Comparison of ENCODE assay signal across 14 cellular contexts in genomic region chr3:114496021-114496434, GRCh38.
A peak's percentile ranks its signal among the peaks of the same experiment; 100 is the strongest.
DNase-seq lines count a peak whose midpoint lies in the region; ATAC-seq and TF ChIP-seq lines count a peak whose summit lies in the region.
"Had no signal": no experiment of that assay in that cellular context is flagged by ENCODE, and none has a peak within 500 bp of the region (broad histone marks: within the 10 kb centered on the region; RNA-seq: fewer than 3 reads in every experiment).

No MANE protein-coding gene starts in this region.

- no peak overlapping the region for H3K4me3 Mint-ChIP-seq in CD8-positive, alpha-beta memory T cell
- H3K4me3 Mint-ChIP-seq in activated CD8-positive, alpha-beta T cell treated with anti-CD3 and anti-CD28 coated beads for 36 hours: no peak overlapping the region

- H3K9me3 ChIP-seq in right atrium auricular region: no peaks in the 10 kb centered on the region
- no peaks in the 10 kb centered on the region for H3K9me3 ChIP-seq in aorta (ENCODE audit: control insufficient read depth, low read length)
- no peaks in the 10 kb centered on the region for H3K9me3 ChIP-seq in CD8-positive, alpha-beta memory T cell (ENCODE audit: low read length)
- H3K9me3 ChIP-seq: prostate gland, transverse colon had no signal

- DNase-seq in Right ventricle myocardium inferior (ENCODE audit: missing footprints) (peak; percentile 74), right atrium auricular region (ENCODE audit: low spot score) (no peak), cerebellar cortex (ENCODE audit: low spot score) (peak; percentile 95), iris pigment epithelial cell (ENCODE audit: low read depth) (peak; percentile 67), aorta (peak in 1 of 2 donors; percentile 46)
- no peak for DNase-seq in CD8-positive, alpha-beta memory T cell
- DNase-seq in activated CD8-positive, alpha-beta T cell treated with anti-CD3 and anti-CD28 coated beads for 36 hours: no peak
- DNase-seq: activated CD4-positive, alpha-beta T cell treated with anti-CD3 and anti-CD28 coated beads, Interleukin-2, amount 50 U/mL, for 1 hour; NCI-H1417; NCI-H748 treated with DMSO at 0.1 percent for 48 hours; T-helper 1 cell; transverse colon had no signal

- H3K4me1 Mint-ChIP-seq in CD8-positive, alpha-beta memory T cell: peaks cover 18 to 23% (median 21%) of the 10 kb centered on the region in 3 donors
- H3K4me1 Mint-ChIP-seq in activated CD8-positive, alpha-beta T cell treated with anti-CD3 and anti-CD28 coated beads for 36 hours (ENCODE audit: low read depth): peaks cover 26% of the 10 kb centered on the region

- POLR2A ChIA-PET in CD8-positive, alpha-beta memory T cell (lab: Charles Lee): no interaction called here
- POLR2A ChIA-PET in activated CD8-positive, alpha-beta T cell treated with anti-CD3 and anti-CD28 coated beads for 36 hours (lab: Charles Lee): interaction anchor here (0.6 kb wide), 1 partner anchor 1678 kb away, joined by 3 read pairs; no protein-coding TSS in a partner anchor

- H3K27ac ChIP-seq in right atrium auricular region (peak overlapping the region in 1 of 2 donors; percentile 45), aorta (ENCODE audit: low read depth in 1 of 2, low read length in 2 of 2) (peak overlapping the region in 1 of 2 donors; percentile 63)
- H3K27ac ChIP-seq in CD8-positive, alpha-beta memory T cell (ENCODE audit: low read depth, low read length): no peak overlapping the region
- H3K27ac ChIP-seq: prostate gland, transverse colon had no signal

- H3K36me3 ChIP-seq in right atrium auricular region: no peaks in the 10 kb centered on the region
- no peaks in the 10 kb centered on the region for H3K36me3 ChIP-seq in aorta (ENCODE audit: control insufficient read depth in 1 of 2, insufficient read depth in 2 of 2, low read length in 1 of 2)
- H3K36me3 ChIP-seq in CD8-positive, alpha-beta memory T cell (ENCODE audit: insufficient read depth, low read length): no peaks in the 10 kb centered on the region
- H3K36me3 ChIP-seq: prostate gland, transverse colon had no signal

- H3K4me1 ChIP-seq in right atrium auricular region (peaks cover 0 to 38% of the 10 kb centered on the region in 2 donors), aorta (ENCODE audit: control insufficient read depth in 1 of 2, insufficient read depth in 2 of 2, low read length in 2 of 2) (peaks cover 2 to 6% of the 10 kb centered on the region in 2 donors)
- peaks cover 8% of the 10 kb centered on the region for H3K4me1 ChIP-seq in CD8-positive, alpha-beta memory T cell (ENCODE audit: insufficient read depth, low read length)
- H3K4me1 ChIP-seq: prostate gland had no signal

- H3K9me3 Mint-ChIP-seq in CD8-positive, alpha-beta memory T cell: no peaks in the 10 kb centered on the region
- no peaks in the 10 kb centered on the region for H3K9me3 Mint-ChIP-seq in activated CD8-positive, alpha-beta T cell treated with anti-CD3 and anti-CD28 coated beads for 36 hours

- no peak overlapping the region for H3K4me3 ChIP-seq in right atrium auricular region
- H3K4me3 ChIP-seq in aorta (ENCODE audit: low read length in 2 of 2): no peak overlapping the region
- no peak overlapping the region for H3K4me3 ChIP-seq in CD8-positive, alpha-beta memory T cell (ENCODE audit: low read length)
- H3K4me3 ChIP-seq: prostate gland, transverse colon had no signal

- peak; percentile 87 for ATAC-seq in Right ventricle myocardium inferior
- peak; percentile 28 for ATAC-seq in aorta (ENCODE audit: low FRiP score)
- ATAC-seq in activated CD8-positive, alpha-beta T cell treated with anti-CD3 and anti-CD28 coated beads for 36 hours: no peak
- ATAC-seq in HG02798 (IDR thresholded peaks at IDR 0.05; ENCODE audit: poor library complexity, unreplicated experiment): no peak

- H3K27ac Mint-ChIP-seq in CD8-positive, alpha-beta memory T cell: no peak overlapping the region
- H3K27ac Mint-ChIP-seq in activated CD8-positive, alpha-beta T cell treated with anti-CD3 and anti-CD28 coated beads for 36 hours: no peak overlapping the region

- no peaks in the 10 kb centered on the region for H3K27me3 Mint-ChIP-seq in CD8-positive, alpha-beta memory T cell
- no peaks in the 10 kb centered on the region for H3K27me3 Mint-ChIP-seq in activated CD8-positive, alpha-beta T cell treated with anti-CD3 and anti-CD28 coated beads for 36 hours

- H3K36me3 Mint-ChIP-seq in CD8-positive, alpha-beta memory T cell: peaks cover 1 to 3% (median 2%) of the 10 kb centered on the region in 3 donors
- no peaks in the 10 kb centered on the region for H3K36me3 Mint-ChIP-seq in activated CD8-positive, alpha-beta T cell treated with anti-CD3 and anti-CD28 coated beads for 36 hours (ENCODE audit: low read depth)

- WGBS in aorta, 2 donors: 7 to 8% methylated on average over 1 of the region's 1 CpG

- CTCF ChIA-PET in CD8-positive, alpha-beta memory T cell (lab: Charles Lee): no interaction called here
- CTCF ChIA-PET in activated CD8-positive, alpha-beta T cell treated with anti-CD3 and anti-CD28 coated beads for 36 hours (lab: Charles Lee): no interaction called here

- no peaks in the 10 kb centered on the region for H3K27me3 ChIP-seq in right atrium auricular region
- no peaks in the 10 kb centered on the region for H3K27me3 ChIP-seq in aorta (ENCODE audit: control insufficient read depth in 1 of 2, insufficient read depth in 2 of 2, low read length in 1 of 2)
- H3K27me3 ChIP-seq in CD8-positive, alpha-beta memory T cell (ENCODE audit: insufficient read depth, low read length, poor library complexity, severe bottlenecking): no peaks in the 10 kb centered on the region
- H3K27me3 ChIP-seq: transverse colon had no signal

- intact Hi-C loops in Right ventricle myocardium inferior (cut with DNase I): no loop called here
- intact Hi-C loops in aorta (cut with DNase I): no loop called here
- intact Hi-C loops in activated CD8-positive, alpha-beta T cell treated with anti-CD3 and anti-CD28 coated beads for 36 hours (cut with micrococcal nuclease): no loop called here

- no peak for TF ChIP-seq CTCF in right atrium auricular region (IDR thresholded peaks at IDR 0.05)
- no peak for TF ChIP-seq CTCF in activated CD8-positive, alpha-beta T cell treated with anti-CD3 and anti-CD28 coated beads for 36 hours (IDR thresholded peaks at IDR 0.05)

Comparison
In these comparisons a context has a peak if more than half of its experiments do, and no peak if none do; other contexts are left out.
1. DNase-seq: peak in Right ventricle myocardium inferior (single experiment), cerebellar cortex (single experiment) and iris pigment epithelial cell (single experiment); none in right atrium auricular region (single experiment), CD8-positive, alpha-beta memory T cell (0 of 5) and activated CD8-positive, alpha-beta T cell treated with anti-CD3 and anti-CD28 coated beads for 36 hours (single experiment).
2. ATAC-seq: peak in Right ventricle myocardium inferior (single experiment) and aorta (single experiment); none in activated CD8-positive, alpha-beta T cell treated with anti-CD3 and anti-CD28 coated beads for 36 hours (single experiment) and HG02798 (single experiment).